Comparison of ENCODE assay signal across 13 cellular contexts in genomic region chr2:150119860-150120259, GRCh38.
"Had no signal": no experiment of that assay in that cellular context is flagged by ENCODE, and none has a peak within 500 bp of the region (broad histone marks: within the 10 kb centered on the region; RNA-seq: fewer than 3 reads in every experiment).

No MANE protein-coding gene starts in this region.

- H3K9me3 Mint-ChIP-seq: activated naive CD4-positive, alpha-beta T cell treated with anti-CD3 and anti-CD28 coated beads, Interleukin-2, amount 10 ng/mL, durations not matched to agents 7 days and 5 days; activated T-helper 2 cell treated with anti-CD3 and anti-CD28 coated beads, Interferon-gamma antibody, Interleukin-2, Interleukin-4, amounts not matched to agents 10 μg/mL and 5 μg/mL and 100 μg/mL, durations not matched to agents 14 hours and 24 hours and 36 hours; natural killer cell treated with Interleukin-12 subunit alpha and Interleukin-12 subunit beta and Interleukin-15 and Interleukin-18, amount 100 ng/mL, for 72 hours; stimulated activated naive CD8-positive, alpha-beta T cell treated with anti-CD3 and anti-CD28 coated beads, Interleukin-15, amount 100 ng/mL, for 72 hours had no signal

- H3K9me3 ChIP-seq: ascending aorta, esophagus squamous epithelium, sigmoid colon, spleen, upper lobe of left lung had no signal

- H3K27ac Mint-ChIP-seq: activated naive CD4-positive, alpha-beta T cell treated with anti-CD3 and anti-CD28 coated beads, Interleukin-2, amount 10 ng/mL, durations not matched to agents 7 days and 5 days; activated T-helper 2 cell treated with anti-CD3 and anti-CD28 coated beads, Interferon-gamma antibody, Interleukin-2, Interleukin-4, amounts not matched to agents 10 μg/mL and 5 μg/mL and 100 μg/mL, durations not matched to agents 14 hours and 24 hours and 36 hours; natural killer cell treated with Interleukin-12 subunit alpha and Interleukin-12 subunit beta and Interleukin-15 and Interleukin-18, amount 100 ng/mL, for 72 hours; stimulated activated naive CD8-positive, alpha-beta T cell treated with anti-CD3 and anti-CD28 coated beads, Interleukin-15, amount 100 ng/mL, for 72 hours had no signal

- H3K27ac ChIP-seq: ascending aorta, esophagus squamous epithelium, sigmoid colon, spleen, upper lobe of left lung had no signal

- H3K4me3 Mint-ChIP-seq: activated naive CD4-positive, alpha-beta T cell treated with anti-CD3 and anti-CD28 coated beads, Interleukin-2, amount 10 ng/mL, durations not matched to agents 7 days and 5 days; natural killer cell treated with Interleukin-12 subunit alpha and Interleukin-12 subunit beta and Interleukin-15 and Interleukin-18, amount 100 ng/mL, for 72 hours; stimulated activated naive CD8-positive, alpha-beta T cell treated with anti-CD3 and anti-CD28 coated beads, Interleukin-15, amount 100 ng/mL, for 72 hours had no signal

- H3K36me3 ChIP-seq: ascending aorta, esophagus squamous epithelium, sigmoid colon, spleen, upper lobe of left lung had no signal

- H3K27me3 Mint-ChIP-seq: activated naive CD4-positive, alpha-beta T cell treated with anti-CD3 and anti-CD28 coated beads, Interleukin-2, amount 10 ng/mL, durations not matched to agents 7 days and 5 days; natural killer cell treated with Interleukin-12 subunit alpha and Interleukin-12 subunit beta and Interleukin-15 and Interleukin-18, amount 100 ng/mL, for 72 hours; stimulated activated naive CD8-positive, alpha-beta T cell treated with anti-CD3 and anti-CD28 coated beads, Interleukin-15, amount 100 ng/mL, for 72 hours had no signal

- H3K4me1 ChIP-seq: ascending aorta, esophagus squamous epithelium, sigmoid colon, spleen had no signal

- H3K4me1 Mint-ChIP-seq: activated naive CD4-positive, alpha-beta T cell treated with anti-CD3 and anti-CD28 coated beads, Interleukin-2, amount 10 ng/mL, durations not matched to agents 7 days and 5 days; stimulated activated naive CD8-positive, alpha-beta T cell treated with anti-CD3 and anti-CD28 coated beads, Interleukin-15, amount 100 ng/mL, for 72 hours had no signal

- H3K27me3 ChIP-seq: ascending aorta, esophagus squamous epithelium, sigmoid colon, spleen, upper lobe of left lung had no signal

- ATAC-seq: natural killer cell treated with Interleukin-12 subunit alpha and Interleukin-12 subunit beta and Interleukin-15 and Interleukin-18, amount 100 ng/mL, for 72 hours; stimulated activated naive CD8-positive, alpha-beta T cell treated with anti-CD3 and anti-CD28 coated beads, Interleukin-15, amount 100 ng/mL, for 72 hours had no signal

- H3K4me3 ChIP-seq: ascending aorta, esophagus squamous epithelium, sigmoid colon, spleen, upper lobe of left lung had no signal

- DNase-seq: activated CD4-positive, alpha-beta T cell treated with anti-CD3 and anti-CD28 coated beads, Interleukin-2, amount 50 U/mL, for 4 hours; activated CD4-positive, CD25-positive, alpha-beta regulatory T cell treated with anti-CD3 and anti-CD28 coated beads, Interleukin-2, amount 50 U/mL, for 72 hours; activated naive CD4-positive, alpha-beta T cell treated with anti-CD3 and anti-CD28 coated beads, Interleukin-2, amount 10 ng/mL, durations not matched to agents 7 days and 5 days; activated T-cell treated with anti-CD3 and anti-CD28 coated beads, Interleukin-2, amount 50 U/mL, for 1 hour; esophagus squamous epithelium; hippocampal formation; sigmoid colon; spleen; stimulated activated naive CD8-positive, alpha-beta T cell treated with anti-CD3 and anti-CD28 coated beads, Interleukin-15, amount 100 ng/mL, for 72 hours; upper lobe of left lung had no signal

- H3K36me3 Mint-ChIP-seq: activated naive CD4-positive, alpha-beta T cell treated with anti-CD3 and anti-CD28 coated beads, Interleukin-2, amount 10 ng/mL, durations not matched to agents 7 days and 5 days; natural killer cell treated with Interleukin-12 subunit alpha and Interleukin-12 subunit beta and Interleukin-15 and Interleukin-18, amount 100 ng/mL, for 72 hours had no signal
